ENCODE assay signal across 10 cellular contexts in genomic region chr10:16853201-16853600, GRCh38. TPM values are rescaled to one million over a fixed set of nuclear protein-coding genes. Genes with fewer than 3 reads are reported as not detected.
DNase-seq lines count a peak whose midpoint lies in the region; ATAC-seq, FAIRE-seq and TF ChIP-seq lines count a peak whose summit lies in the region.
"Had no signal": no experiment of that assay in that cellular context is flagged by ENCODE, and none has a peak within 500 bp of the region (broad histone marks: within the 10 kb centered on the region; RNA-seq: fewer than 3 reads in every experiment).

No MANE protein-coding gene starts in this region.

- H3K4me3 ChIP-seq in heart right ventricle = no peak overlapping the region
- H3K4me3 ChIP-seq in fibroblast of the aortic adventitia (ENCODE audit: low read depth, low read length) = no peak overlapping the region

- H3K27me3 ChIP-seq in heart right ventricle = no peaks in the 10 kb centered on the region

- peaks cover 0 to 14% (median 8%) of the 10 kb centered on the region in 9 donors for H3K4me1 ChIP-seq in heart right ventricle

- ATAC-seq in heart right ventricle (no peak), Right ventricle myocardium superior (ENCODE audit: poor library complexity) (no peak), HG03108 (IDR thresholded peaks at IDR 0.05; ENCODE audit: unreplicated experiment) (no peak), GM21528 (IDR thresholded peaks at IDR 0.05; ENCODE audit: low FRiP score, unreplicated experiment) (no peak), GM19351 (IDR thresholded peaks at IDR 0.05; ENCODE audit: unreplicated experiment) (no peak)
- ATAC-seq: activated T-cell treated with anti-CD3 and anti-CD28 coated beads, Interleukin-2, amount 50 U/mL, for 4 hours had no signal

- no peak overlapping the region for H3K27ac ChIP-seq in heart right ventricle

- peak; percentile 21 for FAIRE-seq in RCC 7860 (lab: Jason Lieb, UNC)

- 46 to 62% methylated on average over 4 of the region's 4 CpGs for WGBS in heart right ventricle, 2 donors

- TF ChIP-seq CTCF in heart right ventricle (IDR thresholded peaks at IDR 0.05) = peak in 5 of 9 donors; percentile 16 to 45 (median 25)
- TF ChIP-seq CTCF in fibroblast of the aortic adventitia (IDR thresholded peaks at IDR 0.05; ENCODE audit: insufficient read depth, low read length) = peak; percentile 59

- intact Hi-C loops in heart right ventricle (cut with DNase I) (loop anchor here in 1 of 10 donors (10.0 kb wide), 1 partner anchor 142 kb away; no protein-coding TSS in a partner anchor), Right ventricle myocardium superior (cut with DNase I) (no loop called here)

- no peaks in the 10 kb centered on the region for H3K36me3 ChIP-seq in heart right ventricle

- DNase-seq in heart right ventricle (no peak), Right ventricle myocardium superior (no peak), RCC 7860 (ENCODE audit: low spot score) (peak; percentile 55), fibroblast of the aortic adventitia (ENCODE audit: low read depth) (peak; percentile 69), NCI-H1930 (lab: John Stamatoyannopoulos, UW) (no peak)
- DNase-seq: activated T-cell treated with anti-CD3 and anti-CD28 coated beads, Interleukin-2, amount 50 U/mL, for 4 hours; NCI-H446 treated with DMSO at 0.1 percent for 48 hours had no signal

- no peaks in the 10 kb centered on the region for H3K9me3 ChIP-seq in heart right ventricle

RNA-seq across cellular contexts. Expression of gene RSU1, which starts 36.0 kb away (rescaled TPM):
- total RNA-seq in heart right ventricle (10 to 100 TPM; 36.8 to 72.5 (median 48.3) TPM), Right ventricle myocardium superior (49.4 TPM), fibroblast of the aortic adventitia (ENCODE audit: low replicate concordance) (32.5 and 155 TPM in 2 replicates)
- polyA plus RNA-seq in heart right ventricle = 10 to 100 TPM; 25.5 to 74.2 TPM

Comparison
In these comparisons a context has a peak if more than half of its experiments do, and no peak if none do; other contexts are left out.
1. DNase-seq: peak in RCC 7860 (single experiment) and fibroblast of the aortic adventitia (single experiment); none in heart right ventricle (0 of 2), Right ventricle myocardium superior (single experiment) and NCI-H1930 (0 of 2).